27 cellular contexts compared by ENCODE assay signal in genomic region chr6:130794010-130794675, GRCh38. TPM values are rescaled to one million over a fixed set of nuclear protein-coding genes. Genes with fewer than 3 reads are reported as not detected.
"Had no signal": no experiment of that assay in that cellular context is flagged by ENCODE, and none has a peak within 500 bp of the region (broad histone marks: within the 10 kb centered on the region; RNA-seq: fewer than 3 reads in every experiment).

No MANE protein-coding gene starts in this region.

- H3K36me3 Mint-ChIP-seq: T-cell had no signal

- H3K27ac ChIP-seq: colonic mucosa, dorsolateral prefrontal cortex, esophagus squamous epithelium, gastrocnemius medialis, left lung, transverse colon, uterus, VCaP had no signal

- DNase-seq: activated CD4-positive, alpha-beta T cell treated with anti-CD3 and anti-CD28 coated beads, Interleukin-2, amount 50 U/mL, for 4 hours; activated CD4-positive, CD25-positive, alpha-beta regulatory T cell treated with anti-CD3 and anti-CD28 coated beads, Interleukin-2, amount 50 U/mL, for 72 hours; activated naive CD8-positive, alpha-beta T cell treated with anti-CD3 and anti-CD28 coated beads, Interleukin-2, amount 10 ng/mL, durations not matched to agents 7 days and 5 days; amygdala; colonic mucosa; dorsolateral prefrontal cortex; esophagus squamous epithelium; gastrocnemius medialis; hippocampal formation; kidney glomerular epithelial cell; left lung; naive thymus-derived CD8-positive, alpha-beta T cell; right cardiac atrium; stimulated activated CD4-positive, alpha-beta T cell treated with anti-CD3 and anti-CD28 coated beads, Interleukin-12 subunit alpha, Interleukin-12 subunit beta, amount 100 ng/mL, for 4 hours; stimulated activated CD4-positive, alpha-beta T cell treated with anti-CD3 and anti-CD28 coated beads, Interleukin-4, amount 100 ng/mL, for 4 hours; T-cell; transverse colon; uterus had no signal

- H3K4me3 Mint-ChIP-seq: activated naive CD8-positive, alpha-beta T cell treated with anti-CD3 and anti-CD28 coated beads, Interleukin-2, amount 10 ng/mL, durations not matched to agents 7 days and 5 days; activated T-helper 1 cell treated with anti-CD3 and anti-CD28 coated beads, Interleukin-12 subunit alpha, Interleukin-12 subunit beta, Interleukin-2, Interleukin-4 antibody, amounts not matched to agents 30 ng/mL and 10 ng/mL and 1 ng/mL, durations not matched to agents 14 hours and 24 hours and 36 hours; mesothelial cell of epicardium; naive thymus-derived CD8-positive, alpha-beta T cell; T-cell; T-helper 2 cell treated with Interferon-gamma antibody and Interleukin-4, amounts not matched to agents 5 μg/mL and 100 μg/mL, for 36 hours had no signal

- H3K4me3 ChIP-seq: colonic mucosa, dorsolateral prefrontal cortex, esophagus squamous epithelium, gastrocnemius medialis, left lung, lung, transverse colon, uterus had no signal

- H3K27me3 ChIP-seq: colonic mucosa, dorsolateral prefrontal cortex, esophagus squamous epithelium, gastrocnemius medialis, left lung, transverse colon, uterus had no signal

- H3K27ac Mint-ChIP-seq: activated naive CD8-positive, alpha-beta T cell treated with anti-CD3 and anti-CD28 coated beads, Interleukin-2, amount 10 ng/mL, durations not matched to agents 7 days and 5 days; activated T-helper 1 cell treated with anti-CD3 and anti-CD28 coated beads, Interleukin-12 subunit alpha, Interleukin-12 subunit beta, Interleukin-2, Interleukin-4 antibody, amounts not matched to agents 30 ng/mL and 10 ng/mL and 1 ng/mL, durations not matched to agents 14 hours and 24 hours and 36 hours; mesothelial cell of epicardium; naive thymus-derived CD8-positive, alpha-beta T cell; T-cell; T-helper 2 cell treated with Interferon-gamma antibody and Interleukin-4, amounts not matched to agents 5 μg/mL and 100 μg/mL, for 36 hours had no signal

- H3K36me3 ChIP-seq: colonic mucosa, esophagus squamous epithelium, gastrocnemius medialis, left lung, transverse colon had no signal

- H3K9me3 Mint-ChIP-seq: activated T-helper 1 cell treated with anti-CD3 and anti-CD28 coated beads, Interleukin-12 subunit alpha, Interleukin-12 subunit beta, Interleukin-2, Interleukin-4 antibody, amounts not matched to agents 30 ng/mL and 10 ng/mL and 1 ng/mL, durations not matched to agents 14 hours and 24 hours and 36 hours had no signal

- H3K4me1 Mint-ChIP-seq: T-cell had no signal

- H3K9me3 ChIP-seq: colonic mucosa, gastrocnemius medialis, transverse colon, uterus had no signal

- H3K27me3 Mint-ChIP-seq: activated naive CD8-positive, alpha-beta T cell treated with anti-CD3 and anti-CD28 coated beads, Interleukin-2, amount 10 ng/mL, durations not matched to agents 7 days and 5 days; naive thymus-derived CD8-positive, alpha-beta T cell; T-cell had no signal

- H3K4me1 ChIP-seq: colonic mucosa, esophagus squamous epithelium, left lung, transverse colon, uterus had no signal

- ATAC-seq: gastrocnemius medialis; left lung; naive thymus-derived CD8-positive, alpha-beta T cell; right cardiac atrium; T-cell had no signal

RNA-seq across cellular contexts. Expression of gene SMLR1, which starts 33.1 kb away (rescaled TPM):
- total RNA-seq: activated naive CD8-positive, alpha-beta T cell treated with anti-CD3 and anti-CD28 coated beads, Interleukin-2, amount 10 ng/mL, durations not matched to agents 7 days and 5 days; activated T-helper 1 cell treated with anti-CD3 and anti-CD28 coated beads, Interleukin-12 subunit alpha, Interleukin-12 subunit beta, Interleukin-2, Interleukin-4 antibody, amounts not matched to agents 30 ng/mL and 10 ng/mL and 1 ng/mL, durations not matched to agents 14 hours and 24 hours and 36 hours; bronchial epithelial cell; colonic mucosa; dorsolateral prefrontal cortex; esophagus squamous epithelium; gastrocnemius medialis; left lung; lung; mesothelial cell of epicardium; naive thymus-derived CD8-positive, alpha-beta T cell; osteocyte; pulmonary artery endothelial cell; right cardiac atrium; T-cell; temporal lobe; transverse colon; uterus had no signal
- polyA plus RNA-seq: lung; naive thymus-derived CD8-positive, alpha-beta T cell; right cardiac atrium had no signal
